In the genomic region with DNA sequence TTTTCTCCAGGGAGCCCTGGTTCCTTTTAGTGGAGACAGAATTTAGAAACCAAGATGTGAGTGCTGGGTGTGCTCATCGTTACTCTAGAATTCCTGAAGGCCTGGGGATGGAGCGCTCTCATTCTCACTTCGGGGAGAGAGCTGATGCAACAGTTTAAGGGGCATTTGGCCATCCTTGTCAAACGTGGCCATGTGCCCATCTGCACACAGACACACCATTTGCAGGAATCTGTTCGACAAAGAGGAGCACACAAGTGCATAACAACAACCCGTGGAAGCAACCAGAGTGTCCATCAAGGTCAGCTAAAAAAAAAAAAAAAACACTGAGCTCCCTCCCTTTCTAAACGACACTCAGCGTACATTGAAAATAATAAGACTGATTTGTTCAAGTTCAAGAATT, we compare ENCODE assay signal across 19 cellular contexts. TPM values are rescaled to one million over a fixed set of nuclear protein-coding genes. Genes with fewer than 3 reads are reported as not detected.
"Had no signal": no experiment of that assay in that cellular context is flagged by ENCODE, and none has a peak within 500 bp of the region (broad histone marks: within the 10 kb centered on the region; RNA-seq: fewer than 3 reads in every experiment).

No MANE protein-coding gene starts in this region.

- H3K4me3 ChIP-seq: coronary artery, dorsolateral prefrontal cortex, esophagus muscularis mucosa, gastrocnemius medialis, left ventricle myocardium inferior, ovary, right atrium auricular region, suprapubic skin, thyroid gland, upper lobe of left lung, vagina had no signal

- H3K27me3 ChIP-seq: gastrocnemius medialis, ovary, right atrium auricular region, thyroid gland, upper lobe of left lung, vagina had no signal

- ATAC-seq: gastrocnemius medialis; naive thymus-derived CD4-positive, alpha-beta T cell; stimulated activated naive CD8-positive, alpha-beta T cell treated with anti-CD3 and anti-CD28 coated beads, Interleukin-15, Interleukin-2, amounts not matched to agents 100 U/mL and 50 U/mL, for 24 hours had no signal

- H3K4me1 ChIP-seq: esophagus muscularis mucosa, gastrocnemius medialis, right atrium auricular region, suprapubic skin, upper lobe of left lung, vagina had no signal

- H3K36me3 ChIP-seq: esophagus muscularis mucosa, gastrocnemius medialis, left ventricle myocardium inferior, ovary, right atrium auricular region, suprapubic skin, thyroid gland, upper lobe of left lung, vagina had no signal

- H3K27ac ChIP-seq: coronary artery, epithelial cell of prostate, esophagus muscularis mucosa, gastrocnemius medialis, left ventricle myocardium inferior, ovary, right atrium auricular region, suprapubic skin, thyroid gland, upper lobe of left lung, vagina had no signal

- DNase-seq: effector memory CD4-positive, alpha-beta T cell; gastrocnemius medialis; left ventricle myocardium inferior; mesendoderm; naive thymus-derived CD4-positive, alpha-beta T cell; stimulated activated CD4-positive, alpha-beta T cell treated with anti-CD3 and anti-CD28 coated beads, Interleukin-12 subunit alpha, Interleukin-12 subunit beta, amount 100 ng/mL, for 4 hours; stimulated activated naive CD8-positive, alpha-beta T cell treated with anti-CD3 and anti-CD28 coated beads, Interleukin-15, Interleukin-2, amounts not matched to agents 100 U/mL and 50 U/mL, for 24 hours; thyroid gland; upper lobe of left lung had no signal

- FAIRE-seq: keratinocyte, small intestine had no signal

- H3K9me3 ChIP-seq: esophagus muscularis mucosa, gastrocnemius medialis, left ventricle myocardium inferior, ovary, right atrium auricular region, suprapubic skin, thyroid gland, upper lobe of left lung, vagina had no signal

RNA-seq across cellular contexts. Expression of a gene that starts 23.0 kb away (rescaled TPM):
- polyA plus RNA-seq: naive thymus-derived CD4-positive, alpha-beta T cell had no signal
